Comparison of ENCODE assay signal across 1 cellular context in genomic region chr11:67239795-67240574, GRCh38.
TF ChIP-seq lines count a peak whose summit lies in the region.

No MANE protein-coding gene starts in this region.

TF ChIP-seq in HepG2, 621 proteins besides CTCF, POLR2A, EP300 and RAD21 (continued from another document):
- TF ChIP-seq ZBTB25 (CRISPR knock-in tag; IDR thresholded peaks at IDR 0.05) (peak; percentile 85), ZMAT3 (CRISPR knock-in tag; conservative IDR thresholded peaks at IDR 0.05) (peak; percentile 89; the same call in 1 of the 2 replicates), ZNF850 (CRISPR knock-in tag; conservative IDR thresholded peaks at IDR 0.05) (peak; percentile 86; the same call in 1 of the 2 replicates), SP140L (CRISPR knock-in tag; IDR thresholded peaks at IDR 0.05; ENCODE audit: borderline replicate concordance) (0 out of 2 replicates have a peak, but pooled peaks have one; percentile 38), NFKB2 (CRISPR knock-in tag; IDR thresholded peaks at IDR 0.05; ENCODE audit: borderline replicate concordance) (peak; percentile 90), MXD1 (CRISPR knock-in tag; IDR thresholded peaks at IDR 0.05) (peak; percentile 79; the same call in 1 of the 2 replicates), ZNF232 (CRISPR knock-in tag; IDR thresholded peaks at IDR 0.05; ENCODE audit: borderline replicate concordance) (0 out of 2 replicates have a peak, but pooled peaks have one; percentile 66), IRF2 (CRISPR knock-in tag; IDR thresholded peaks at IDR 0.05) (peak; percentile 89), ZNF225 (CRISPR knock-in tag; IDR thresholded peaks at IDR 0.05) (peak; percentile 91), KDM2A (CRISPR knock-in tag; IDR thresholded peaks at IDR 0.05; ENCODE audit: borderline replicate concordance, low read depth) (peak; percentile 85), ATF7 (IDR thresholded peaks at IDR 0.05) (no peak), ATF7 (CRISPR knock-in tag; IDR thresholded peaks at IDR 0.05) (0 out of 2 replicates have a peak, but pooled peaks have one; percentile 21), ZNF788 (CRISPR knock-in tag; IDR thresholded peaks at IDR 0.05; ENCODE audit: borderline replicate concordance) (peak; percentile 91; the same call in 1 of the 2 replicates), DMAP1 (CRISPR knock-in tag; IDR thresholded peaks at IDR 0.05) (peak; percentile 86), MIXL1 (CRISPR knock-in tag; IDR thresholded peaks at IDR 0.05) (peak; percentile 71; the same call in 1 of the 2 replicates), ZBTB40 (IDR thresholded peaks at IDR 0.05) (no peak), ZBTB40 (CRISPR knock-in tag; IDR thresholded peaks at IDR 0.05) (0 out of 2 replicates have a peak, but pooled peaks have one; percentile 28), CEBPG (CRISPR knock-in tag; IDR thresholded peaks at IDR 0.05) (peak; percentile 66), ZNF343 (CRISPR knock-in tag; IDR thresholded peaks at IDR 0.05) (0 out of 2 replicates have a peak, but pooled peaks have one; percentile 9), NFE2L2 (IDR thresholded peaks at IDR 0.05; ENCODE audit: low read length) (peak; percentile 44; the same call in 1 of the 2 replicates), HIC2 (CRISPR knock-in tag; IDR thresholded peaks at IDR 0.05; ENCODE audit: low read depth) (peak; percentile 48; the same call in 1 of the 2 replicates), ZBTB39 (CRISPR knock-in tag; IDR thresholded peaks at IDR 0.05) (no peak), ZBTB7B (CRISPR knock-in tag; IDR thresholded peaks at IDR 0.05) (peak; percentile 67; the same call in 1 of the 2 replicates), ETV5 (CRISPR knock-in tag; IDR thresholded peaks at IDR 0.05; ENCODE audit: borderline replicate concordance) (peak; percentile 81), THAP11 (CRISPR knock-in tag; IDR thresholded peaks at IDR 0.05) (peak; percentile 83), HNF4A (CRISPR knock-in tag; IDR thresholded peaks at IDR 0.05) (0 out of 2 replicates have a peak, but pooled peaks have one; percentile 5), GMEB1 (CRISPR knock-in tag; IDR thresholded peaks at IDR 0.05; ENCODE audit: borderline replicate concordance) (no peak; the same call in 1 of the 2 replicates), ZSCAN25 (CRISPR knock-in tag; IDR thresholded peaks at IDR 0.05) (no peak), CREM (IDR thresholded peaks at IDR 0.05) (peak; percentile 61; the same call in 1 of the 2 replicates), CREM (CRISPR knock-in tag; IDR thresholded peaks at IDR 0.05) (no peak), TSC22D2 (CRISPR knock-in tag; IDR thresholded peaks at IDR 0.05; ENCODE audit: borderline replicate concordance) (peak; percentile 92)
